1 cellular context compared by ENCODE assay signal in the genomic region with DNA sequence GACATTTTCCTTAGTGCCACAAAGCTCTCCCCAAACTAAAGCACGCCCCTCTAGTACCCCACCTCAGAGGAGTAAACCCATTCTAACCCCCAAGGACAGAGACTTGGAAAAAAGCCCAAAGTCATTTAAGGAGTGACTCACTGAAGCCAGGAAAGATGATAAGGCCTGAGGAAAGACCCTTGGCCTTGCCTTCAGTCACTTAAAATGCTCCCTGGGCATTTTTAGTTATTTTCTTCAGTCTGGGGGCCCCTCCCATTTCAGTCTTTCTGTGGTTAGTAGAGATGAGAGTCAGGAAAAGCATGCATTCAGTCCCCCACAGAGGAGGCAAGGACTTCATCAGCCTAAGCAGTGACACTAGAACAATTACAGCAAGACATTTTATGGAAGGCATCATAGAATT.
TF ChIP-seq lines count a peak whose summit lies in the region.

No MANE protein-coding gene starts in this region.

TF ChIP-seq in WTC11, 78 proteins besides CTCF, POLR2A, EP300 and RAD21:
- TF ChIP-seq ZNF396 (CRISPR knock-in tag; IDR thresholded peaks at IDR 0.05; ENCODE audit: borderline replicate concordance) (no peak), GABPB1 (CRISPR knock-in tag; IDR thresholded peaks at IDR 0.05) (no peak), RELA (CRISPR knock-in tag; IDR thresholded peaks at IDR 0.05; ENCODE audit: borderline replicate concordance) (no peak), ZNF671 (CRISPR knock-in tag; IDR thresholded peaks at IDR 0.05) (no peak), PRRX2 (CRISPR knock-in tag; IDR thresholded peaks at IDR 0.05) (no peak), PRDM15 (CRISPR knock-in tag; IDR thresholded peaks at IDR 0.05) (no peak), ZNF263 (CRISPR knock-in tag; IDR thresholded peaks at IDR 0.05; ENCODE audit: low read depth) (no peak), SMAD3 (CRISPR knock-in tag; IDR thresholded peaks at IDR 0.05; ENCODE audit: borderline replicate concordance) (no peak), STAT6 (CRISPR knock-in tag; conservative IDR thresholded peaks at IDR 0.05; ENCODE audit: low read depth) (no peak)
